8 cellular contexts compared by ENCODE assay signal in genomic region chr20:50186151-50186885, GRCh38. TPM values are rescaled to one million over a fixed set of nuclear protein-coding genes. Genes with fewer than 3 reads are reported as not detected.
A peak's percentile ranks its signal among the peaks of the same experiment; 100 is the strongest.
DNase-seq lines count a peak whose midpoint lies in the region; ATAC-seq and TF ChIP-seq lines count a peak whose summit lies in the region.

No MANE protein-coding gene starts in this region.

- H3K27me3 ChIP-seq in liver (ENCODE audit: control insufficient read depth in 4 of 4, insufficient read depth in 4 of 4, low read length in 3 of 4) = no peaks in the 10 kb centered on the region

- H3K9ac ChIP-seq in liver (ENCODE audit: low read depth in 1 of 2, low read length in 2 of 2) = peak overlapping the region in 1 of 2 donors; percentile 21

- no peaks in the 10 kb centered on the region for H3K36me3 ChIP-seq in liver (ENCODE audit: control insufficient read depth in 4 of 4, insufficient read depth in 3 of 4, low read depth in 1 of 4, low read length in 3 of 4)

- TF ChIP-seq CTCF in chondrocyte (IDR thresholded peaks at IDR 0.05) = peak; percentile 97
- peak; percentile 100 for TF ChIP-seq CTCF in liver (IDR thresholded peaks at IDR 0.05; ENCODE audit: low read depth, low read length, missing input control)

- no peaks in the 10 kb centered on the region for H3K27me3 Mint-ChIP-seq in chondrocyte (ENCODE audit: low read depth)

- no peak overlapping the region for H3K27ac Mint-ChIP-seq in chondrocyte (ENCODE audit: unreplicated experiment)

- H3K27ac ChIP-seq in liver (ENCODE audit: low read depth in 1 of 2, low read length in 2 of 2) = peak overlapping the region; percentile 79 to 98

- ATAC-seq in GM19328 (IDR thresholded peaks at IDR 0.05; ENCODE audit: unreplicated experiment) = no peak

- no peaks in the 10 kb centered on the region for H3K9me3 ChIP-seq in liver (ENCODE audit: control insufficient read depth in 4 of 4, low read length in 3 of 4)

- DNase-seq in AG20443 (ENCODE audit: low spot score) = peak; percentile 80
- peak; percentile 68 for DNase-seq in HCEC 1CT
- DNase-seq in NCI-H510A treated with DMSO at 0.1 percent for 48 hours (lab: John Stamatoyannopoulos, UW) = peak; percentile 92
- peak; percentile 96 for DNase-seq in activated CD4-positive, alpha-beta T cell treated with anti-CD3 and anti-CD28 coated beads for 48 hours
- DNase-seq in chondrocyte (ENCODE audit: low spot score) = no peak
- peak; percentile 82 to 91 (median 82) for DNase-seq in stimulated activated CD4-positive, alpha-beta T cell treated with anti-CD3 and anti-CD28 coated beads, TNF-alpha, amount 100 ng/mL, for 24 hours (ENCODE audit: low read depth in 3 of 3)

- no peaks in the 10 kb centered on the region for H3K36me3 Mint-ChIP-seq in chondrocyte (ENCODE audit: low read depth)

- H3K4me3 ChIP-seq in liver (ENCODE audit: low read depth in 1 of 3, low read length in 3 of 3) = no peak overlapping the region

- no peak overlapping the region for H3K4me3 Mint-ChIP-seq in chondrocyte (ENCODE audit: unreplicated experiment)

- H3K4me1 ChIP-seq in liver (ENCODE audit: control insufficient read depth in 4 of 4, insufficient read depth in 4 of 4, low read length in 3 of 4) = peaks cover 0 to 34% (median 24%) of the 10 kb centered on the region in 4 donors

- WGBS in liver = 16% methylated on average over 16 of the region's 16 CpGs

- H3K9me3 Mint-ChIP-seq in chondrocyte (ENCODE audit: low read depth) = no peaks in the 10 kb centered on the region

- H3K4me1 Mint-ChIP-seq in chondrocyte (ENCODE audit: low read depth) = peaks cover 6% of the 10 kb centered on the region

- TF ChIP-seq RAD21 in liver (IDR thresholded peaks at IDR 0.05) = peak; percentile 99 to 100

TF ChIP-seq in liver, 16 proteins besides CTCF, POLR2A, EP300 and RAD21:
- TF ChIP-seq HNF4A (conservative IDR thresholded peaks at IDR 0.05) (peak in 1 of 2 donors; percentile 4), RXRA (IDR thresholded peaks at IDR 0.05) (peak; percentile 31 to 32), YY1 (IDR thresholded peaks at IDR 0.05) (peak; percentile 6), GABPA (IDR thresholded peaks at IDR 0.05 in 1 of 2, conservative IDR thresholded peaks at IDR 0.05 in 1 of 2) (no peak)

RNA-seq across cellular contexts. Expression of gene CEBPB, which starts 4.3 kb away (rescaled TPM):
- 20.4 to 81.4 TPM (median 78.7 TPM) in 3 replicates for total RNA-seq in chondrocyte
- 10 to 100 TPM; 21.3 to 61.8 TPM for total RNA-seq in liver
- 10 to 100 TPM; 19.7 to 37.0 TPM for polyA plus RNA-seq in liver

RNA-seq across cellular contexts. Expression of gene PEDS1, which starts 32.8 kb away (rescaled TPM):
- total RNA-seq in chondrocyte = 36.8 to 42.3 TPM (median 41.4 TPM) in 3 replicates
- total RNA-seq in liver = 1 to 10 TPM; 4.8 to 6.5 TPM
- 10 to 100 TPM; 10.7 to 19.3 TPM for polyA plus RNA-seq in liver
